Comparison of ENCODE assay signal across 16 cellular contexts in genomic region chr12:102896067-102896466, GRCh38. TPM values are rescaled to one million over a fixed set of nuclear protein-coding genes. Genes with fewer than 3 reads are reported as not detected.
"Had no signal": no experiment of that assay in that cellular context is flagged by ENCODE, and none has a peak within 500 bp of the region (broad histone marks: within the 10 kb centered on the region; RNA-seq: fewer than 3 reads in every experiment).

No MANE protein-coding gene starts in this region.

- H3K4me1 ChIP-seq: ascending aorta, esophagus squamous epithelium, right atrium auricular region, thyroid gland, uterus had no signal

- H3K4me1 Mint-ChIP-seq: activated CD4-positive, alpha-beta T cell treated with anti-CD3 and anti-CD28 coated beads for 36 hours; activated naive CD8-positive, alpha-beta T cell treated with anti-CD3 and anti-CD28 coated beads, Interleukin-2, amount 50 U/mL, for 24 hours; natural killer cell had no signal

- ATAC-seq: activated CD4-positive, alpha-beta T cell treated with anti-CD3 and anti-CD28 coated beads for 36 hours; activated CD8-positive, alpha-beta T cell treated with anti-CD3 and anti-CD28 coated beads, Interleukin-2, amount 10 ng/mL, durations not matched to agents 7 days and 5 days; activated naive CD8-positive, alpha-beta T cell treated with anti-CD3 and anti-CD28 coated beads, Interleukin-2, amount 50 U/mL, for 24 hours; left colon; natural killer cell had no signal

- H3K36me3 Mint-ChIP-seq: natural killer cell had no signal

- H3K9me3 ChIP-seq: ascending aorta, esophagus squamous epithelium, right atrium auricular region, thyroid gland, uterus had no signal

- H3K4me3 ChIP-seq: ascending aorta, esophagus squamous epithelium, right atrium auricular region, thyroid gland, uterus had no signal

- H3K27me3 Mint-ChIP-seq: activated CD4-positive, alpha-beta T cell treated with anti-CD3 and anti-CD28 coated beads for 36 hours; activated naive CD8-positive, alpha-beta T cell treated with anti-CD3 and anti-CD28 coated beads, Interleukin-2, amount 50 U/mL, for 24 hours had no signal

- H3K9me3 Mint-ChIP-seq: activated naive CD8-positive, alpha-beta T cell treated with anti-CD3 and anti-CD28 coated beads, Interleukin-2, amount 50 U/mL, for 24 hours; activated T-helper 1 cell treated with anti-CD3 and anti-CD28 coated beads, Interleukin-12 subunit alpha, Interleukin-12 subunit beta, Interleukin-2, Interleukin-4 antibody, amounts not matched to agents 30 ng/mL and 10 ng/mL and 1 ng/mL, durations not matched to agents 14 hours and 24 hours and 36 hours had no signal

- H3K27ac Mint-ChIP-seq: activated CD4-positive, alpha-beta T cell treated with anti-CD3 and anti-CD28 coated beads for 36 hours; activated CD8-positive, alpha-beta T cell treated with anti-CD3 and anti-CD28 coated beads, Interleukin-2, amount 10 ng/mL, durations not matched to agents 7 days and 5 days; activated naive CD8-positive, alpha-beta T cell treated with anti-CD3 and anti-CD28 coated beads, Interleukin-2, amount 50 U/mL, for 24 hours; activated T-helper 1 cell treated with anti-CD3 and anti-CD28 coated beads, Interleukin-12 subunit alpha, Interleukin-12 subunit beta, Interleukin-2, Interleukin-4 antibody, amounts not matched to agents 30 ng/mL and 10 ng/mL and 1 ng/mL, durations not matched to agents 14 hours and 24 hours and 36 hours; natural killer cell had no signal

- H3K4me3 Mint-ChIP-seq: activated CD4-positive, alpha-beta T cell treated with anti-CD3 and anti-CD28 coated beads for 36 hours; activated CD8-positive, alpha-beta T cell treated with anti-CD3 and anti-CD28 coated beads, Interleukin-2, amount 10 ng/mL, durations not matched to agents 7 days and 5 days; activated naive CD8-positive, alpha-beta T cell treated with anti-CD3 and anti-CD28 coated beads, Interleukin-2, amount 50 U/mL, for 24 hours; activated T-helper 1 cell treated with anti-CD3 and anti-CD28 coated beads, Interleukin-12 subunit alpha, Interleukin-12 subunit beta, Interleukin-2, Interleukin-4 antibody, amounts not matched to agents 30 ng/mL and 10 ng/mL and 1 ng/mL, durations not matched to agents 14 hours and 24 hours and 36 hours; natural killer cell had no signal

- H3K27me3 ChIP-seq: ascending aorta, esophagus squamous epithelium, right atrium auricular region, thyroid gland, uterus had no signal

- DNase-seq: activated CD4-positive, alpha-beta T cell treated with anti-CD3 and anti-CD28 coated beads for 36 hours; activated CD8-positive, alpha-beta T cell treated with anti-CD3 and anti-CD28 coated beads, Interleukin-2, amount 10 ng/mL, durations not matched to agents 7 days and 5 days; activated naive CD4-positive, alpha-beta T cell treated with Interleukin-2 at 50 U/mL for 16 hours; activated naive CD8-positive, alpha-beta T cell treated with anti-CD3 and anti-CD28 coated beads, Interleukin-2, amount 50 U/mL, for 24 hours; esophagus squamous epithelium; foreskin fibroblast; left colon; mammary epithelial cell; natural killer cell; small intestine; thyroid gland; uterus had no signal

- H3K36me3 ChIP-seq: ascending aorta, esophagus squamous epithelium, right atrium auricular region, thyroid gland, uterus had no signal

- H3K27ac ChIP-seq: ascending aorta, esophagus squamous epithelium, right atrium auricular region, thyroid gland, uterus, VCaP had no signal

RNA-seq across cellular contexts. Expression of gene PAH, which starts 21.0 kb away (rescaled TPM):
- total RNA-seq: activated CD4-positive, alpha-beta T cell treated with anti-CD3 and anti-CD28 coated beads for 36 hours; activated CD8-positive, alpha-beta T cell treated with anti-CD3 and anti-CD28 coated beads, Interleukin-2, amount 10 ng/mL, durations not matched to agents 7 days and 5 days; activated T-helper 1 cell treated with anti-CD3 and anti-CD28 coated beads, Interleukin-12 subunit alpha, Interleukin-12 subunit beta, Interleukin-2, Interleukin-4 antibody, amounts not matched to agents 30 ng/mL and 10 ng/mL and 1 ng/mL, durations not matched to agents 14 hours and 24 hours and 36 hours; ascending aorta; esophagus squamous epithelium; left colon; natural killer cell; right atrium auricular region had no signal
- polyA plus RNA-seq: mammary epithelial cell, small intestine had no signal
